In the genomic region with DNA sequence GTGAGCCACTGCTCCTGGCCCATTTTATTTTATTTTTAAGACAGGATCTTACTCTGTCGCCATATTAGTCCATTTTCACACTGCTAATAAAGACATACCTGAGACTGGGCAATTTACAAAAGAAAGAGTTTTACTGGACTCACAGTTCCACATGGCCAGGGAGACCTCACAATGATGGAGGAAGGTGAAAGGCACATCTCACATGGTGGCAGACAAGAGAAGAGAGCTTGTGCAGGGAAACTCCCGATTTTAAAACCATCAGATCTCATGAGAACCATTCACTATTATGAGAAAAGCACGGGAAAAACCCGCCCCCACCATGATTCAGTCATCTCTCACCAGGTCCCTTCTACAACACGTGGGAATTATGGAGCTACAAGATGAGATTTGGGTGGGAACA, we compare ENCODE assay signal across 20 cellular contexts. TPM values are rescaled to one million over a fixed set of nuclear protein-coding genes. Genes with fewer than 3 reads are reported as not detected.
DNase-seq lines count a peak whose midpoint lies in the region; ATAC-seq, FAIRE-seq and TF ChIP-seq lines count a peak whose summit lies in the region.
"Had no signal": no experiment of that assay in that cellular context is flagged by ENCODE, and none has a peak within 500 bp of the region (broad histone marks: within the 10 kb centered on the region; RNA-seq: fewer than 3 reads in every experiment).

No MANE protein-coding gene starts in this region.

- no peaks in the 10 kb centered on the region; the same call in 1 of the 2 replicates for H3K9me3 ChIP-seq in K562 (replicated peaks; ENCODE audit: control insufficient read depth, insufficient read depth, low read depth, low read length)
- H3K9me3 ChIP-seq: A549 had no signal

- peaks cover 0 to 3% of the 10 kb centered on the region in 2 donors for H3K27me3 Mint-ChIP-seq in natural killer cell treated with Interleukin-12 subunit alpha and Interleukin-12 subunit beta and Interleukin-15 and Interleukin-18, amount 100 ng/mL, for 72 hours
- H3K27me3 Mint-ChIP-seq in natural killer cell (ENCODE audit: low read depth in 2 of 2), result peaks cover 0 to 10% of the 10 kb centered on the region in 2 donors
- no peaks in the 10 kb centered on the region for H3K27me3 Mint-ChIP-seq in nephron (ENCODE audit: low read depth)
- no peaks in the 10 kb centered on the region for H3K27me3 Mint-ChIP-seq in T-cell
- no peaks in the 10 kb centered on the region for H3K27me3 Mint-ChIP-seq in stimulated activated naive CD8-positive, alpha-beta T cell treated with anti-CD3 and anti-CD28 coated beads, Interleukin-15, amount 100 ng/mL, for 72 hours

- H3K9me1 ChIP-seq in K562 (ENCODE audit: control insufficient read depth, insufficient read depth, low read length), result no peaks in the 10 kb centered on the region

- no peak for TF ChIP-seq EP300 in K562 (IDR thresholded peaks at IDR 0.05; ENCODE audit: low read length)

- peaks cover 36 to 41% of the 10 kb centered on the region in 2 experiments for H3K4me1 ChIP-seq in K562 (replicated peaks in 1 of 2; ENCODE audit: control insufficient read depth in 2 of 2, insufficient read depth in 2 of 2, low read length in 2 of 2)

- TF ChIP-seq RAD21 in K562 (CRISPR knock-in tag; conservative IDR thresholded peaks at IDR 0.05 in 1 of 2, IDR thresholded peaks at IDR 0.05 in 1 of 2), result no peak

- no peak overlapping the region for H3K4me3 ChIP-seq in K562
- H3K4me3 ChIP-seq: A549 had no signal

- H3K4me3 Mint-ChIP-seq in natural killer cell treated with Interleukin-12 subunit alpha and Interleukin-12 subunit beta and Interleukin-15 and Interleukin-18, amount 100 ng/mL, for 72 hours, result peak overlapping the region; percentile 46
- H3K4me3 Mint-ChIP-seq in natural killer cell (no peak overlapping the region), nephron (peak overlapping the region; percentile 29 to 49 (median 36)), T-cell (peak overlapping the region in 1 of 3 donors; percentile 92)
- no peak overlapping the region for H3K4me3 Mint-ChIP-seq in stimulated activated naive CD8-positive, alpha-beta T cell treated with anti-CD3 and anti-CD28 coated beads, Interleukin-15, amount 100 ng/mL, for 72 hours

- H3K4me2 ChIP-seq in K562 (ENCODE audit: insufficient read depth, low read length), result no peak overlapping the region

- peaks cover 19% of the 10 kb centered on the region for H3K36me3 ChIP-seq in K562 (ENCODE audit: control insufficient read depth, insufficient read depth, low read length)

- in situ Hi-C loops in K562 (cut with MboI), result no loop called here

- no peak for TF ChIP-seq POLR2A in K562 (conservative IDR thresholded peaks at IDR 0.05)

- H4K20me1 ChIP-seq in K562 (replicated peaks; ENCODE audit: control insufficient read depth, insufficient read depth, low read length), result 0 out of 2 replicates have a peak, but pooled peaks cover 3% of the 10 kb centered on the region

- POLR2A ChIA-PET in K562 (lab: Yijun Ruan, JAX) (no interaction called here), T-cell (lab: Charles Lee) (interaction anchor here in 1 of 2 donors (0.7 kb wide), 1 partner anchor 11 kb away, joined by 3 read pairs; no protein-coding TSS in a partner anchor)

- ATAC-seq in natural killer cell treated with Interleukin-12 subunit alpha and Interleukin-12 subunit beta and Interleukin-15 and Interleukin-18, amount 100 ng/mL, for 72 hours, result no peak
- no peak for ATAC-seq in natural killer cell
- ATAC-seq in K562, result no peak
- ATAC-seq in T-cell (replicated peaks in 1 of 4), result no peak
- no peak for ATAC-seq in stimulated activated naive CD8-positive, alpha-beta T cell treated with anti-CD3 and anti-CD28 coated beads, Interleukin-15, amount 100 ng/mL, for 72 hours
- no peak for ATAC-seq in Right ventricle myocardium inferior
- ATAC-seq: A549, HCT116, HepG2 had no signal

- peaks cover 37% of the 10 kb centered on the region for H3K79me2 ChIP-seq in K562 (ENCODE audit: control insufficient read depth, insufficient read depth, low read length)

- no peak overlapping the region for H3K9ac ChIP-seq in K562 (ENCODE audit: insufficient read depth in 1 of 2, low read depth in 2 of 2, low read length in 2 of 2)

- H3K27ac ChIP-seq in K562 (ENCODE audit: extremely low read depth, low read depth, low read length), result no peak overlapping the region
- H3K27ac ChIP-seq: 22Rv1, A549 had no signal

- CTCF ChIA-PET in K562 (lab: Yijun Ruan, JAX; ENCODE audit: low intra/inter-chr PET ratio), result no interaction called here
- CTCF ChIA-PET in T-cell (lab: Charles Lee), result interaction anchor here in 1 of 2 donors (1.5 kb wide), 1 partner anchor 181 kb away, joined by 3 read pairs; no protein-coding TSS in a partner anchor

- H3K36me3 Mint-ChIP-seq in natural killer cell treated with Interleukin-12 subunit alpha and Interleukin-12 subunit beta and Interleukin-15 and Interleukin-18, amount 100 ng/mL, for 72 hours, result no peaks in the 10 kb centered on the region
- H3K36me3 Mint-ChIP-seq in natural killer cell (no peaks in the 10 kb centered on the region), nephron (ENCODE audit: low read depth) (peaks cover 13% of the 10 kb centered on the region), T-cell (peaks cover 3% of the 10 kb centered on the region)

- no peak overlapping the region for H2AFZ ChIP-seq in K562 (ENCODE audit: low read depth, low read length)

- peaks cover 23 to 25% of the 10 kb centered on the region in 2 donors for H3K4me1 Mint-ChIP-seq in natural killer cell treated with Interleukin-12 subunit alpha and Interleukin-12 subunit beta and Interleukin-15 and Interleukin-18, amount 100 ng/mL, for 72 hours (ENCODE audit: low read depth in 2 of 2)
- peaks cover 21 to 22% of the 10 kb centered on the region in 2 donors for H3K4me1 Mint-ChIP-seq in natural killer cell
- peaks cover 24% of the 10 kb centered on the region for H3K4me1 Mint-ChIP-seq in nephron
- H3K4me1 Mint-ChIP-seq in T-cell, result peaks cover 30 to 33% (median 31%) of the 10 kb centered on the region in 3 donors
- peaks cover 34% of the 10 kb centered on the region for H3K4me1 Mint-ChIP-seq in stimulated activated naive CD8-positive, alpha-beta T cell treated with anti-CD3 and anti-CD28 coated beads, Interleukin-15, amount 100 ng/mL, for 72 hours

- no peaks in the 10 kb centered on the region for H3K9me3 Mint-ChIP-seq in natural killer cell treated with Interleukin-12 subunit alpha and Interleukin-12 subunit beta and Interleukin-15 and Interleukin-18, amount 100 ng/mL, for 72 hours
- H3K9me3 Mint-ChIP-seq in natural killer cell (no peaks in the 10 kb centered on the region), nephron (no peaks in the 10 kb centered on the region), T-cell (no peaks in the 10 kb centered on the region)
- peaks cover 0 to 7% of the 10 kb centered on the region in 2 donors for H3K9me3 Mint-ChIP-seq in stimulated activated naive CD8-positive, alpha-beta T cell treated with anti-CD3 and anti-CD28 coated beads, Interleukin-15, amount 100 ng/mL, for 72 hours
- H3K9me3 Mint-ChIP-seq: CD4-positive, alpha-beta memory T cell had no signal

- no peak for DNase-seq in natural killer cell treated with Interleukin-12 subunit alpha and Interleukin-12 subunit beta and Interleukin-15 and Interleukin-18, amount 100 ng/mL, for 72 hours (ENCODE audit: low spot score)
- DNase-seq in natural killer cell, result no peak
- no peak for DNase-seq in K562 (ENCODE audit: extremely low read depth in 1 of 4, low spot score in 3 of 4)
- DNase-seq in T-cell, result no peak
- no peak for DNase-seq in stimulated activated naive CD8-positive, alpha-beta T cell treated with anti-CD3 and anti-CD28 coated beads, Interleukin-15, amount 100 ng/mL, for 72 hours
- no peak for DNase-seq in Right ventricle myocardium inferior (ENCODE audit: missing footprints)
- DNase-seq in effector CD8-positive, alpha-beta T cell (lab: John Stamatoyannopoulos, UW), result no peak
- DNase-seq: AML-193; CD4-positive, alpha-beta memory T cell; DMS153; DMS79; GF-D8; GOT3; H7 had no signal

- TF ChIP-seq CTCF in natural killer cell (IDR thresholded peaks at IDR 0.05) (no peak), K562 (IDR thresholded peaks at IDR 0.05 in 2 of 3, conservative IDR thresholded peaks at IDR 0.05 in 1 of 3; ENCODE audit: insufficient read depth in 2 of 3, low read depth in 1 of 3, low read length in 3 of 3) (no peak), nephron (IDR thresholded peaks at IDR 0.05; ENCODE audit: unreplicated experiment in 3 of 3) (no peak)

- no peaks in the 10 kb centered on the region for H3K27me3 ChIP-seq in K562 (ENCODE audit: control insufficient read depth in 2 of 2, insufficient read depth in 2 of 2, low read length in 2 of 2)

- no peak for FAIRE-seq in K562 (lab: Jason Lieb, UNC)
- FAIRE-seq: A549, HepG2 had no signal

- no TSS peak for BruUV-seq in K562 (replicated peaks; lab: Mats Ljungman, UMichigan)

- H3K27ac Mint-ChIP-seq in natural killer cell treated with Interleukin-12 subunit alpha and Interleukin-12 subunit beta and Interleukin-15 and Interleukin-18, amount 100 ng/mL, for 72 hours, result no peak overlapping the region
- H3K27ac Mint-ChIP-seq in natural killer cell, result no peak overlapping the region
- H3K27ac Mint-ChIP-seq in nephron, result no peak overlapping the region
- no peak overlapping the region for H3K27ac Mint-ChIP-seq in T-cell
- H3K27ac Mint-ChIP-seq in stimulated activated naive CD8-positive, alpha-beta T cell treated with anti-CD3 and anti-CD28 coated beads, Interleukin-15, amount 100 ng/mL, for 72 hours, result no peak overlapping the region

- intact Hi-C loops in natural killer cell (cut with micrococcal nuclease), result no loop called here
- intact Hi-C loops in K562 (cut with micrococcal nuclease), result no loop called here
- intact Hi-C loops in Right ventricle myocardium inferior (cut with DNase I), result loop anchor here (10.0 kb wide), 1 partner anchor 182 kb away; no protein-coding TSS in a partner anchor

- 75% methylated on average over 5 of the region's 5 CpGs for WGBS in K562 (ENCODE audit: insufficient coverage, low coverage, missing lambda C conversion rate)

RNA-seq across cellular contexts. Expression of gene BSDC1, which starts 2.2 kb away (rescaled TPM):
- 10 to 100 TPM; 55.6 to 68.2 TPM for total RNA-seq in natural killer cell treated with Interleukin-12 subunit alpha and Interleukin-12 subunit beta and Interleukin-15 and Interleukin-18, amount 100 ng/mL, for 72 hours
- total RNA-seq in natural killer cell (100 to 1,000 TPM; 150 to 203 (median 174) TPM), K562 (2014; rRNA removed) (73.1 and 81.0 TPM in 2 replicates), K562 (2014; rRNA removed; fragmentation: Illumina TruSeq; extraction: Trizol) (60.4 and 68.5 TPM in 2 replicates), K562 (2015; rRNA removed; fragmentation: Illumina TruSeq; extraction: Trizol) (44.0 and 45.1 TPM in 2 replicates), K562 (2021) (73.6 and 84.8 TPM in 2 replicates), T-cell (100 to 1,000 TPM in 3 of 5 donors, 10 to 100 TPM in 2; 93.4 to 190 (median 105) TPM), Right ventricle myocardium inferior (41.8 TPM)
- 333 and 446 TPM in 2 replicates for total RNA-seq in K562 (2011; cell fraction: chromatin; rRNA removed; ENCODE audit: low replicate concordance)
- 231 TPM in 2 replicates for total RNA-seq in K562 (2011; cell fraction: nucleolus; rRNA removed)
- 315 and 386 TPM in 2 replicates for total RNA-seq in K562 (2011; cell fraction: nucleoplasm; rRNA removed)
- polyA plus RNA-seq in K562 (2011; rRNA removed) (91.6 and 125 TPM in 2 replicates), K562 (2014; fragmentation: Illumina TruSeq; extraction: Trizol) (92.9 and 96.8 TPM in 2 replicates), K562 (2014; fragmentation: Nextera tagmentation; extraction: Ambion mirVana) (10 to 100 TPM; 10.2 to 14.7 TPM), K562 (2014; rRNA removed) (94.7 and 100 TPM in 2 replicates)
- polyA plus RNA-seq in K562 (2011; cell fraction: cytosol; rRNA removed), result 59.5 and 90.3 TPM in 2 replicates
- polyA plus RNA-seq in K562 (2011; cell fraction: nucleus; rRNA removed), result 211 and 227 TPM in 2 replicates
- polyA plus RNA-seq in K562 (2012), result 57.3 and 88.0 TPM in 2 replicates
- polyA minus RNA-seq in K562 (2011; rRNA and poly(A)+ RNA removed), result 52.5 and 61.4 TPM in 2 replicates
- 25.3 and 34.6 TPM in 2 replicates for polyA minus RNA-seq in K562 (2011; cell fraction: cytosol; rRNA and poly(A)+ RNA removed)
- 62.3 and 95.3 TPM in 2 replicates for polyA minus RNA-seq in K562 (2011; cell fraction: nucleus; rRNA and poly(A)+ RNA removed)

RNA-seq across cellular contexts. Expression of gene TSSK3, which starts 34.1 kb away (rescaled TPM):
- under 1 TPM in 1 of 2 donors, not detected in 1; 0.36 TPM for total RNA-seq in natural killer cell treated with Interleukin-12 subunit alpha and Interleukin-12 subunit beta and Interleukin-15 and Interleukin-18, amount 100 ng/mL, for 72 hours
- total RNA-seq in natural killer cell, result 1 to 10 TPM; 1.2 to 3.7 (median 1.4) TPM
- total RNA-seq in K562 (2011; cell fraction: chromatin; rRNA removed; ENCODE audit: low replicate concordance), result 22.5 and 34.3 TPM in 2 replicates
- total RNA-seq in K562 (2011; cell fraction: nucleolus; rRNA removed), result 17.5 and 20.7 TPM in 2 replicates
- 28.9 and 47.3 TPM in 2 replicates for total RNA-seq in K562 (2011; cell fraction: nucleoplasm; rRNA removed)
- 0.27 and 1.8 TPM in 2 replicates for total RNA-seq in K562 (2014; rRNA removed)
- 1.9 and 2.5 TPM in 2 replicates for total RNA-seq in K562 (2014; rRNA removed; fragmentation: Illumina TruSeq; extraction: Trizol)
- total RNA-seq in K562 (2015; rRNA removed; fragmentation: Illumina TruSeq; extraction: Trizol), result 2.8 and 4.3 TPM in 2 replicates
- 2.3 and 3.3 TPM in 2 replicates for total RNA-seq in K562 (2021)
- 2.8 and 3.6 TPM in 2 replicates for polyA plus RNA-seq in K562 (2011; rRNA removed)
- polyA plus RNA-seq in K562 (2011; cell fraction: cytosol; rRNA removed), result 1.4 and 4.1 TPM in 2 replicates
- 8.9 and 10.3 TPM in 2 replicates for polyA plus RNA-seq in K562 (2011; cell fraction: nucleus; rRNA removed)
- polyA plus RNA-seq in K562 (2012), result 1.8 and 11.1 TPM in 2 replicates
- 1.6 and 3.2 TPM in 2 replicates for polyA plus RNA-seq in K562 (2014; fragmentation: Illumina TruSeq; extraction: Trizol)
- polyA plus RNA-seq in K562 (2014; fragmentation: Nextera tagmentation; extraction: Ambion mirVana), result under 1 TPM; 0.66 to 0.82 TPM
- polyA plus RNA-seq in K562 (2014; rRNA removed), result 1.9 and 2.2 TPM in 2 replicates
- 1.8 and 1.9 TPM in 2 replicates for polyA minus RNA-seq in K562 (2011; rRNA and poly(A)+ RNA removed)
- not detected in 2 replicates for polyA minus RNA-seq in K562 (2011; cell fraction: cytosol; rRNA and poly(A)+ RNA removed)
- 3.2 and 4.4 TPM in 2 replicates for polyA minus RNA-seq in K562 (2011; cell fraction: nucleus; rRNA and poly(A)+ RNA removed)
- 1 to 10 TPM in 3 of 5 donors, under 1 TPM in 1, not detected in 1; 0.65 to 4.3 (median 2.3) TPM for total RNA-seq in T-cell
- total RNA-seq in Right ventricle myocardium inferior, result 1.2 TPM
- total RNA-seq: Daoy had no signal

RNA-seq across cellular contexts. Expression of gene FAM229A, which starts 34.2 kb away (rescaled TPM):
- total RNA-seq in natural killer cell treated with Interleukin-12 subunit alpha and Interleukin-12 subunit beta and Interleukin-15 and Interleukin-18, amount 100 ng/mL, for 72 hours, result 10 to 100 TPM in 1 of 2 donors, 1 to 10 TPM in 1; 6.2 to 13.4 TPM
- total RNA-seq in natural killer cell (10 to 100 TPM; 18.3 to 23.5 (median 21.0) TPM), K562 (2014; rRNA removed) (6.7 and 7.4 TPM in 2 replicates), K562 (2014; rRNA removed; fragmentation: Illumina TruSeq; extraction: Trizol) (3.6 and 4.0 TPM in 2 replicates), K562 (2015; rRNA removed; fragmentation: Illumina TruSeq; extraction: Trizol) (2.9 and 3.4 TPM in 2 replicates), K562 (2021) (11.6 and 12.7 TPM in 2 replicates), T-cell (10 to 100 TPM; 27.0 to 43.0 (median 32.0) TPM), Right ventricle myocardium inferior (2.4 TPM)
- total RNA-seq in K562 (2011; cell fraction: chromatin; rRNA removed; ENCODE audit: low replicate concordance), result 86.3 and 131 TPM in 2 replicates
- total RNA-seq in K562 (2011; cell fraction: nucleolus; rRNA removed), result 70.1 and 80.5 TPM in 2 replicates
- 83.9 and 97.2 TPM in 2 replicates for total RNA-seq in K562 (2011; cell fraction: nucleoplasm; rRNA removed)
- polyA plus RNA-seq in K562 (2011; rRNA removed) (10.9 and 18.6 TPM in 2 replicates), K562 (2014; fragmentation: Illumina TruSeq; extraction: Trizol) (9.5 and 9.7 TPM in 2 replicates), K562 (2014; fragmentation: Nextera tagmentation; extraction: Ambion mirVana) (under 1 TPM; 0.04 TPM), K562 (2014; rRNA removed) (17.9 and 21.6 TPM in 2 replicates)
- 7.0 and 9.1 TPM in 2 replicates for polyA plus RNA-seq in K562 (2011; cell fraction: cytosol; rRNA removed)
- 76.1 and 118 TPM in 2 replicates for polyA plus RNA-seq in K562 (2011; cell fraction: nucleus; rRNA removed)
- 9.5 and 33.7 TPM in 2 replicates for polyA plus RNA-seq in K562 (2012)
- 4.5 and 5.5 TPM in 2 replicates for polyA minus RNA-seq in K562 (2011; rRNA and poly(A)+ RNA removed)
- 1.1 and 1.6 TPM in 2 replicates for polyA minus RNA-seq in K562 (2011; cell fraction: cytosol; rRNA and poly(A)+ RNA removed)
- polyA minus RNA-seq in K562 (2011; cell fraction: nucleus; rRNA and poly(A)+ RNA removed), result 13.0 and 14.4 TPM in 2 replicates

Comparison
In these comparisons a context has a peak if more than half of its experiments do, and no peak if none do; other contexts are left out.
1. H3K4me3 Mint-ChIP-seq: peak in natural killer cell treated with Interleukin-12 subunit alpha and Interleukin-12 subunit beta and Interleukin-15 and Interleukin-18, amount 100 ng/mL, for 72 hours (single experiment) and nephron (3 of 3); none in natural killer cell (single experiment) and stimulated activated naive CD8-positive, alpha-beta T cell treated with anti-CD3 and anti-CD28 coated beads, Interleukin-15, amount 100 ng/mL, for 72 hours (0 of 2).